Comparison of ENCODE assay signal across 33 cellular contexts in the genomic region with DNA sequence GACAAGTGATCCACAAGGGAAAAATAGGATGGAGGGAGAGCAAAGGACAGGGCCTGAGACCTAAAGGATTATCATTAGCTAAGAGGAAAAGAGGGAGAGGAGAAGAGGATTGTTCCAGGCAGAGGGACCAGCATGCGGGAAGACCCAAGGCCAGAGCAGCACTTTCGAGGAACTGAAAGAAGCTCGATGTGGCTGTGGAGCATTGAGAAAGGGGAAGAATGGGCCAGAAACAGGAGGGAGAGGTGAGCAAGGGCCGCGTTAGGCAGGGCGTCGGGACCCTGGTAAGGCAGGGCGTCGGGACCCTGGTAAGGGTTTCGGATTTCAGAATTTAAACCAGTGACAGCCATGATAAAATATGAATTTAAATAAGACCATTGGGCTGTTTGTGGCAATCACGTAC. TPM values are rescaled to one million over a fixed set of nuclear protein-coding genes. Genes with fewer than 3 reads are reported as not detected.
DNase-seq lines count a peak whose midpoint lies in the region; ATAC-seq and TF ChIP-seq lines count a peak whose summit lies in the region.
"Had no signal": no experiment of that assay in that cellular context is flagged by ENCODE, and none has a peak within 500 bp of the region (broad histone marks: within the 10 kb centered on the region; RNA-seq: fewer than 3 reads in every experiment).

No MANE protein-coding gene starts in this region.

- H3K9me3 Mint-ChIP-seq in memory B cell (no peaks in the 10 kb centered on the region), WTC11 (no peaks in the 10 kb centered on the region), endodermal cell (no peaks in the 10 kb centered on the region)
- H3K9me3 Mint-ChIP-seq in stimulated activated naive B cell treated with anti-CD40 and anti-IgM and Interleukin-4, amounts not matched to agents 10 μg/mL and 1 μg/mL and 100 μg/mL, for 72 hours, result peaks cover 0 to 1% of the 10 kb centered on the region in 2 donors
- H3K9me3 Mint-ChIP-seq: activated T-helper 2 cell treated with anti-CD3 and anti-CD28 coated beads, Interferon-gamma antibody, Interleukin-2, Interleukin-4, amounts not matched to agents 10 μg/mL and 5 μg/mL and 100 μg/mL, durations not matched to agents 14 hours and 24 hours and 36 hours had no signal

- TF ChIP-seq CTCF in WTC11 (IDR thresholded peaks at IDR 0.05) (no peak), endodermal cell (conservative IDR thresholded peaks at IDR 0.05) (no peak)

- H3K27me3 Mint-ChIP-seq in memory B cell (no peaks in the 10 kb centered on the region), WTC11 (ENCODE audit: low read depth) (no peaks in the 10 kb centered on the region), endodermal cell (ENCODE audit: insufficient read depth) (peaks cover 16% of the 10 kb centered on the region)
- no peaks in the 10 kb centered on the region for H3K27me3 Mint-ChIP-seq in stimulated activated naive B cell treated with anti-CD40 and anti-IgM and Interleukin-4, amounts not matched to agents 10 μg/mL and 1 μg/mL and 100 μg/mL, for 72 hours
- H3K27me3 Mint-ChIP-seq: activated naive CD8-positive, alpha-beta T cell; CD4-positive, CD25-positive, alpha-beta regulatory T cell had no signal

- POLR2A ChIA-PET in WTC11 (lab: Charles Lee), result no interaction called here

- H3K27ac Mint-ChIP-seq in memory B cell (no peak overlapping the region), WTC11 (no peak overlapping the region), endodermal cell (no peak overlapping the region)
- H3K27ac Mint-ChIP-seq in stimulated activated naive B cell treated with anti-CD40 and anti-IgM and Interleukin-4, amounts not matched to agents 10 μg/mL and 1 μg/mL and 100 μg/mL, for 72 hours, result peak overlapping the region; percentile 95

- peak; percentile 40 for ATAC-seq in memory B cell (ENCODE audit: low read depth)
- peak; percentile 24 to 33 for ATAC-seq in stimulated activated naive B cell treated with anti-CD40 and anti-IgM and Interleukin-4, amounts not matched to agents 10 μg/mL and 1 μg/mL and 100 μg/mL, for 72 hours (replicated peaks)
- ATAC-seq in WTC11, result no peak
- ATAC-seq: HCT116, HepG2, left cardiac atrium, PC-3, Right ventricle myocardium inferior had no signal

- peak overlapping the region; percentile 18 for H3K4me3 Mint-ChIP-seq in memory B cell
- peak overlapping the region; percentile 11 to 26 for H3K4me3 Mint-ChIP-seq in stimulated activated naive B cell treated with anti-CD40 and anti-IgM and Interleukin-4, amounts not matched to agents 10 μg/mL and 1 μg/mL and 100 μg/mL, for 72 hours
- H3K4me3 Mint-ChIP-seq in WTC11, result no peak overlapping the region
- no peak overlapping the region for H3K4me3 Mint-ChIP-seq in endodermal cell
- H3K4me3 Mint-ChIP-seq: activated naive CD8-positive, alpha-beta T cell; CD4-positive, CD25-positive, alpha-beta regulatory T cell had no signal

- no peak overlapping the region for H3K9ac ChIP-seq in endodermal cell (ENCODE audit: extremely low read depth, low read length, poor library complexity, severe bottlenecking)
- H3K9ac ChIP-seq: parathyroid adenoma, SK-N-SH had no signal

- no peak overlapping the region for H3K4me3 ChIP-seq in endodermal cell (ENCODE audit: low read length)
- H3K4me3 ChIP-seq: ascending aorta, cardiac muscle cell, colonic mucosa, lung, tibial nerve had no signal

- no peaks in the 10 kb centered on the region for H3K27me3 ChIP-seq in endodermal cell (ENCODE audit: control insufficient read depth, insufficient read depth, low read length, poor library complexity, severe bottlenecking)
- H3K27me3 ChIP-seq: ascending aorta, colonic mucosa, tibial nerve had no signal

- H3K4me1 Mint-ChIP-seq in memory B cell (peaks cover 48% of the 10 kb centered on the region), WTC11 (peaks cover 13% of the 10 kb centered on the region), endodermal cell (peaks cover 22% of the 10 kb centered on the region)
- peaks cover 11 to 73% of the 10 kb centered on the region in 2 donors for H3K4me1 Mint-ChIP-seq in stimulated activated naive B cell treated with anti-CD40 and anti-IgM and Interleukin-4, amounts not matched to agents 10 μg/mL and 1 μg/mL and 100 μg/mL, for 72 hours

- no peaks in the 10 kb centered on the region for H3K36me3 ChIP-seq in endodermal cell (ENCODE audit: control insufficient read depth, insufficient read depth, low read length)
- H3K36me3 ChIP-seq: ascending aorta, cardiac muscle cell, colonic mucosa, tibial nerve had no signal

- H3K4me1 ChIP-seq in endodermal cell (ENCODE audit: control insufficient read depth, insufficient read depth, low read length), result peaks cover 5% of the 10 kb centered on the region
- H3K4me1 ChIP-seq: colonic mucosa, parathyroid adenoma had no signal

- H3K27ac ChIP-seq in endodermal cell (ENCODE audit: low read depth, low read length), result no peak overlapping the region
- H3K27ac ChIP-seq: 22Rv1, ascending aorta, cardiac muscle cell, colonic mucosa, epithelial cell of prostate, parathyroid adenoma, tibial nerve had no signal

- no peaks in the 10 kb centered on the region for H3K9me3 ChIP-seq in endodermal cell (ENCODE audit: control insufficient read depth, low read length)
- H3K9me3 ChIP-seq: ascending aorta, colonic mucosa, SK-N-SH, tibial nerve had no signal

- DNase-seq in SKM-1 (lab: John Stamatoyannopoulos, UW; ENCODE audit: unreplicated experiment), result peak; percentile 42
- no peak for DNase-seq in SKM-1 treated with dmso at 0.1 percent for 144 hours (lab: John Stamatoyannopoulos, UW; ENCODE audit: unreplicated experiment)
- DNase-seq in NOMO-1 treated with DMSO at 0.1 percent for 48 hours (lab: John Stamatoyannopoulos, UW; ENCODE audit: unreplicated experiment), result peak; percentile 60
- DNase-seq in memory B cell (ENCODE audit: low spot score in 2 of 2), result no peak
- DNase-seq in stimulated activated naive B cell treated with anti-CD40 and anti-IgM and Interleukin-4, amounts not matched to agents 10 μg/mL and 1 μg/mL and 100 μg/mL, for 72 hours, result no peak
- no peak for DNase-seq in WTC11 (ENCODE audit: low spot score)
- DNase-seq in middle frontal gyrus (ENCODE audit: extremely low spot score, low spot score), result no peak
- DNase-seq in endodermal cell, result no peak
- DNase-seq: Calu3; CD4-positive, CD25-positive, alpha-beta regulatory T cell; colonic mucosa; DMS79; effector CD8-positive, alpha-beta T cell; left cardiac atrium; MM.1S; NCI-H146; PC-3; SK-N-SH; small intestine; stimulated activated CD4-positive, alpha-beta T cell treated with anti-CD3 and anti-CD28 coated beads, Interleukin-1b, Interleukin-23, amount 100 ng/mL, for 48 hours; T-helper 2 cell had no signal

- no peaks in the 10 kb centered on the region for H3K36me3 Mint-ChIP-seq in memory B cell
- no peaks in the 10 kb centered on the region for H3K36me3 Mint-ChIP-seq in stimulated activated naive B cell treated with anti-CD40 and anti-IgM and Interleukin-4, amounts not matched to agents 10 μg/mL and 1 μg/mL and 100 μg/mL, for 72 hours
- H3K36me3 Mint-ChIP-seq in WTC11, result no peaks in the 10 kb centered on the region
- H3K36me3 Mint-ChIP-seq in endodermal cell (ENCODE audit: low read depth), result no peaks in the 10 kb centered on the region
- H3K36me3 Mint-ChIP-seq: activated naive CD8-positive, alpha-beta T cell; CD4-positive, CD25-positive, alpha-beta regulatory T cell had no signal

- CTCF ChIA-PET in WTC11 (lab: Charles Lee), result interaction anchor here (1.1 to 1.3 kb wide), 3 partner anchors 33 to 120 kb away, joined by 3 read pairs; no protein-coding TSS in a partner anchor

- 90 to 93% methylated on average over 4 to 11 of the region's 11 CpGs for WGBS in endodermal cell (ENCODE audit: insufficient coverage in 1 of 2, insufficient read length in 1 of 2), 2 experiments

TF ChIP-seq in WTC11, 78 proteins besides CTCF, POLR2A, EP300 and RAD21 (continues in another document):
- TF ChIP-seq, protein P1, sequence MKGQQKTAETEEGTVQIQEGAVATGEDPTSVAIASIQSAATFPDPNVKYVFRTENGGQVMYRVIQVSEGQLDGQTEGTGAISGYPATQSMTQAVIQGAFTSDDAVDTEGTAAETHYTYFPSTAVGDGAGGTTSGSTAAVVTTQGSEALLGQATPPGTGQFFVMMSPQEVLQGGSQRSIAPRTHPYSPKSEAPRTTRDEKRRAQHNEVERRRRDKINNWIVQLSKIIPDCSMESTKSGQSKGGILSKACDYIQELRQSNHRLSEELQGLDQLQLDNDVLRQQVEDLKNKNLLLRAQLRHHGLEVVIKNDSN (CRISPR knock-in tag; IDR thresholded peaks at IDR 0.05), result no peak
- TF ChIP-seq ZNF232 (CRISPR knock-in tag; IDR thresholded peaks at IDR 0.05) (no peak), ZNF219 (CRISPR knock-in tag; IDR thresholded peaks at IDR 0.05; ENCODE audit: borderline replicate concordance) (no peak), CBFB (CRISPR knock-in tag; IDR thresholded peaks at IDR 0.05; ENCODE audit: low read depth) (no peak)
- TF ChIP-seq, protein P2, sequence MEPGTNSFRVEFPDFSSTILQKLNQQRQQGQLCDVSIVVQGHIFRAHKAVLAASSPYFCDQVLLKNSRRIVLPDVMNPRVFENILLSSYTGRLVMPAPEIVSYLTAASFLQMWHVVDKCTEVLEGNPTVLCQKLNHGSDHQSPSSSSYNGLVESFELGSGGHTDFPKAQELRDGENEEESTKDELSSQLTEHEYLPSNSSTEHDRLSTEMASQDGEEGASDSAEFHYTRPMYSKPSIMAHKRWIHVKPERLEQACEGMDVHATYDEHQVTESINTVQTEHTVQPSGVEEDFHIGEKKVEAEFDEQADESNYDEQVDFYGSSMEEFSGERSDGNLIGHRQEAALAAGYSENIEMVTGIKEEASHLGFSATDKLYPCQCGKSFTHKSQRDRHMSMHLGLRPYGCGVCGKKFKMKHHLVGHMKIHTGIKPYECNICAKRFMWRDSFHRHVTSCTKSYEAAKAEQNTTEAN (CRISPR knock-in tag; IDR thresholded peaks at IDR 0.05), result no peak
- TF ChIP-seq, protein P3, sequence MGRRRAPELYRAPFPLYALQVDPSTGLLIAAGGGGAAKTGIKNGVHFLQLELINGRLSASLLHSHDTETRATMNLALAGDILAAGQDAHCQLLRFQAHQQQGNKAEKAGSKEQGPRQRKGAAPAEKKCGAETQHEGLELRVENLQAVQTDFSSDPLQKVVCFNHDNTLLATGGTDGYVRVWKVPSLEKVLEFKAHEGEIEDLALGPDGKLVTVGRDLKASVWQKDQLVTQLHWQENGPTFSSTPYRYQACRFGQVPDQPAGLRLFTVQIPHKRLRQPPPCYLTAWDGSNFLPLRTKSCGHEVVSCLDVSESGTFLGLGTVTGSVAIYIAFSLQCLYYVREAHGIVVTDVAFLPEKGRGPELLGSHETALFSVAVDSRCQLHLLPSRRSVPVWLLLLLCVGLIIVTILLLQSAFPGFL (CRISPR knock-in tag; IDR thresholded peaks at IDR 0.05; ENCODE audit: borderline replicate concordance), result no peak
- TF ChIP-seq, protein P4, sequence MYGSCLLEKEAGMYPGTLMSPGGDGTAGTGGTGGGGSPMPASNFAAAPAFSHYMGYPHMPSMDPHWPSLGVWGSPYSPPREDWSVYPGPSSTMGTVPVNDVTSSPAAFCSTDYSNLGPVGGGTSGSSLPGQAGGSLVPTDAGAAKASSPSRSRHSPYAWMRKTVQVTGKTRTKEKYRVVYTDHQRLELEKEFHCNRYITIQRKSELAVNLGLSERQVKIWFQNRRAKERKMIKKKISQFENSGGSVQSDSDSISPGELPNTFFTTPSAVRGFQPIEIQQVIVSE (CRISPR knock-in tag; IDR thresholded peaks at IDR 0.05; ENCODE audit: borderline replicate concordance), result no peak

RNA-seq across cellular contexts. Expression of a gene that starts 22.8 kb away (rescaled TPM):
- total RNA-seq in WTC11 (2021) (2.5 to 3.3 TPM (median 3.0 TPM) in 3 replicates), endodermal cell (1 to 10 TPM; 1.0 to 2.1 TPM)
- polyA plus RNA-seq in endodermal cell (2013, experiment 1 of 2), result 8.3 TPM
- 7.3 TPM for polyA plus RNA-seq in endodermal cell (2013, experiment 2 of 2)

Comparison
In these comparisons a context has a peak if more than half of its experiments do, and no peak if none do; other contexts are left out.
1. DNase-seq: peak in SKM-1 (single experiment) and NOMO-1 treated with DMSO at 0.1 percent for 48 hours (single experiment); none in SKM-1 treated with dmso at 0.1 percent for 144 hours (single experiment), memory B cell (0 of 2), stimulated activated naive B cell treated with anti-CD40 and anti-IgM and Interleukin-4, amounts not matched to agents 10 μg/mL and 1 μg/mL and 100 μg/mL, for 72 hours (single experiment), WTC11 (single experiment), middle frontal gyrus (single experiment) and endodermal cell (single experiment).
2. H3K4me3 Mint-ChIP-seq: peak in memory B cell (single experiment) and stimulated activated naive B cell treated with anti-CD40 and anti-IgM and Interleukin-4, amounts not matched to agents 10 μg/mL and 1 μg/mL and 100 μg/mL, for 72 hours (2 of 2); none in WTC11 (single experiment) and endodermal cell (single experiment).